Comparison of ENCODE assay signal across 8 cellular contexts in the genomic region with DNA sequence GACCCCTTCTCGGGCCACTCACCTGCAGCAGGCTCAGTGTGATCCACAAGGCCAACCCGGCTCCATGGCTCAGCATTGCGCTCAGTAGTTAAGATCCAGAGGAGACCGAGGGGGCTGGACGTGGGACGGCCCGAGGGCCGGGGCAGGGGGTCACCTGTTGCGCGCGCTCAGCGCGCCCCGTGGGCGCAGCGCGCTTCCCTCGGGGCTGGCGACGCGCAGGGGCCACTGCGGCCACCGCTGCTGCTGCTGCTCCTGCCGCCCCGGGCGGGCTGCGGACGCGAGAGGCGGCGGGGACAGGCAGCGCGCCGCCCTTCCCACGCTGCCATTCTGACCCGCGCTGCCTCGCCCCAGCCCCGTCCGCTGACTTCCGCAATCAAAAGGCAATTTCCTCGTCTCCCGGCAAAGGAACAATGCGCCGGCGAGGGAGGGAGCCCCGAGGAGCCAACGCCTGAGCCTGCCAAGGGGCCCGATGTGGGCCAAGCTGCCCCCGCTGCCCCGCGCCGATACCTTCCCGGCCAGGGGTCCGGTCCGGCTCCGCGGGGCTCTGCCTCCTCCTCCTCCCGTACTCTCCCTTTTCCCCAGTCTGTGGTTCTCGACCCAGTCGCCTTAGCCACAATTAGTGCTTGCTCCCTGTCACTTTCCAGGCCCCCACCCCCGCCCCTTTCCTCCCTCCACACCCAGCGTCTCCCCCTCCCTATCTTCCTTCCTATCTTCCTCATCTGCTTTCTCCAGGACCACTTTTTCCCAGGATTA. TPM values are rescaled to one million over a fixed set of nuclear protein-coding genes. Genes with fewer than 3 reads are reported as not detected.
DNase-seq lines count a peak whose midpoint lies in the region; ATAC-seq and TF ChIP-seq lines count a peak whose summit lies in the region.

No MANE protein-coding gene starts in this region.

- peak; percentile 91 for ATAC-seq in upper lobe of right lung

- H2BK5ac ChIP-seq in mesendoderm (ENCODE audit: low read length) = no peak overlapping the region

- H3K4me3 ChIP-seq in endodermal cell (ENCODE audit: low read length) (peak overlapping the region; percentile 79), mesendoderm (ENCODE audit: low read length) (peak overlapping the region; percentile 53), upper lobe of right lung (peak overlapping the region; percentile 52)

- H3K79me2 ChIP-seq in mesendoderm (ENCODE audit: control insufficient read depth, insufficient read depth, low read length) = no peaks in the 10 kb centered on the region

- H2AK5ac ChIP-seq in mesendoderm (ENCODE audit: low read length) = no peak overlapping the region

- no peak overlapping the region for H4K5ac ChIP-seq in mesendoderm (ENCODE audit: low read length)

- no peak for TF ChIP-seq CTCF in RWPE1 (conservative IDR thresholded peaks at IDR 0.05; ENCODE audit: low read depth)
- no peak for TF ChIP-seq CTCF in endodermal cell (conservative IDR thresholded peaks at IDR 0.05)
- no peak for TF ChIP-seq CTCF in upper lobe of right lung (IDR thresholded peaks at IDR 0.05)

- peak overlapping the region; percentile 72 for H3K4me2 ChIP-seq in mesendoderm (ENCODE audit: low read length)

- H3K36me3 ChIP-seq in endodermal cell (ENCODE audit: control insufficient read depth, insufficient read depth, low read length) = no peaks in the 10 kb centered on the region
- no peaks in the 10 kb centered on the region for H3K36me3 ChIP-seq in mesendoderm (ENCODE audit: control insufficient read depth, insufficient read depth, low read length)
- H3K36me3 ChIP-seq in upper lobe of right lung = no peaks in the 10 kb centered on the region

- no peak overlapping the region for H4K8ac ChIP-seq in mesendoderm (ENCODE audit: low read depth, low read length)

- CTCF ChIA-PET in RWPE1 (lab: Yijun Ruan, JAX) = interaction anchor here (0.6 kb wide), 1 partner anchor 482 kb away, joined by 3 read pairs; no protein-coding TSS in a partner anchor

- 1% methylated on average over 19 to 63 of the region's 63 CpGs for WGBS in endodermal cell (ENCODE audit: insufficient coverage in 1 of 2, insufficient read length in 1 of 2), 2 experiments
- no CpG with 5 or more reads among the region's 63 CpGs for WGBS in mesendoderm (ENCODE audit: extremely low coverage, insufficient coverage, low lambda C conversion rate)

- DNase-seq in T-helper 1 cell (no peak), RWPE1 (ENCODE audit: low spot score) (peak; percentile 36), endodermal cell (peak; percentile 84), mesendoderm (peak; percentile 51), upper lobe of right lung (peak; percentile 74), DMS114 treated with DMSO at 0.1 percent for 48 hours (lab: John Stamatoyannopoulos, UW; ENCODE audit: unreplicated experiment) (no peak)
- no peak for DNase-seq in activated T-helper 1 cell treated with anti-CD3 and anti-CD28 coated beads, Interleukin-12 subunit alpha, Interleukin-12 subunit beta, Interleukin-2, Interleukin-4 antibody, amounts not matched to agents 30 ng/mL and 10 ng/mL and 1 ng/mL, durations not matched to agents 14 hours and 24 hours and 36 hours (ENCODE audit: low spot score)

- H2BK15ac ChIP-seq in mesendoderm (replicated peaks; ENCODE audit: low read depth) = no peak overlapping the region

- H3K9me3 Mint-ChIP-seq in T-helper 1 cell treated with Interleukin-12 subunit alpha and Interleukin-12 subunit beta and Interleukin-4 antibody, amounts not matched to agents 30 μg/mL and 1 μg/mL, for 36 hours = no peaks in the 10 kb centered on the region
- no peaks in the 10 kb centered on the region for H3K9me3 Mint-ChIP-seq in endodermal cell
- no peaks in the 10 kb centered on the region for H3K9me3 Mint-ChIP-seq in activated T-helper 1 cell treated with anti-CD3 and anti-CD28 coated beads, Interleukin-12 subunit alpha, Interleukin-12 subunit beta, Interleukin-2, Interleukin-4 antibody, amounts not matched to agents 30 ng/mL and 10 ng/mL and 1 ng/mL, durations not matched to agents 14 hours and 24 hours and 36 hours

- H3K4me1 ChIP-seq in endodermal cell (ENCODE audit: control insufficient read depth, insufficient read depth, low read length) (no peaks in the 10 kb centered on the region), mesendoderm (ENCODE audit: control insufficient read depth, low read depth, low read length) (no peaks in the 10 kb centered on the region), upper lobe of right lung (peaks cover 4% of the 10 kb centered on the region)

- H3K27me3 Mint-ChIP-seq in T-helper 1 cell treated with Interleukin-12 subunit alpha and Interleukin-12 subunit beta and Interleukin-4 antibody, amounts not matched to agents 30 μg/mL and 1 μg/mL, for 36 hours (ENCODE audit: low read depth) = peaks cover 51% of the 10 kb centered on the region
- H3K27me3 Mint-ChIP-seq in endodermal cell (ENCODE audit: insufficient read depth) = peaks cover 53% of the 10 kb centered on the region
- H3K27me3 Mint-ChIP-seq in activated T-helper 1 cell treated with anti-CD3 and anti-CD28 coated beads, Interleukin-12 subunit alpha, Interleukin-12 subunit beta, Interleukin-2, Interleukin-4 antibody, amounts not matched to agents 30 ng/mL and 10 ng/mL and 1 ng/mL, durations not matched to agents 14 hours and 24 hours and 36 hours (ENCODE audit: insufficient read depth) = peaks cover 41% of the 10 kb centered on the region

- H3K4me3 Mint-ChIP-seq in T-helper 1 cell treated with Interleukin-12 subunit alpha and Interleukin-12 subunit beta and Interleukin-4 antibody, amounts not matched to agents 30 μg/mL and 1 μg/mL, for 36 hours = peak overlapping the region; percentile 50
- peak overlapping the region; percentile 66 for H3K4me3 Mint-ChIP-seq in endodermal cell
- H3K4me3 Mint-ChIP-seq in activated T-helper 1 cell treated with anti-CD3 and anti-CD28 coated beads, Interleukin-12 subunit alpha, Interleukin-12 subunit beta, Interleukin-2, Interleukin-4 antibody, amounts not matched to agents 30 ng/mL and 10 ng/mL and 1 ng/mL, durations not matched to agents 14 hours and 24 hours and 36 hours = no peak overlapping the region

- H3K23ac ChIP-seq in mesendoderm (ENCODE audit: low read length) = no peak overlapping the region

- H3K18ac ChIP-seq in mesendoderm (ENCODE audit: low read length) = peak overlapping the region; percentile 2

- no peak overlapping the region for H2BK120ac ChIP-seq in mesendoderm (ENCODE audit: low read depth, low read length)

- H3K36me3 Mint-ChIP-seq in T-helper 1 cell treated with Interleukin-12 subunit alpha and Interleukin-12 subunit beta and Interleukin-4 antibody, amounts not matched to agents 30 μg/mL and 1 μg/mL, for 36 hours (ENCODE audit: low read depth) = no peaks in the 10 kb centered on the region
- no peaks in the 10 kb centered on the region for H3K36me3 Mint-ChIP-seq in endodermal cell (ENCODE audit: low read depth)
- H3K36me3 Mint-ChIP-seq in activated T-helper 1 cell treated with anti-CD3 and anti-CD28 coated beads, Interleukin-12 subunit alpha, Interleukin-12 subunit beta, Interleukin-2, Interleukin-4 antibody, amounts not matched to agents 30 ng/mL and 10 ng/mL and 1 ng/mL, durations not matched to agents 14 hours and 24 hours and 36 hours (ENCODE audit: low read depth) = no peaks in the 10 kb centered on the region

- H3K27ac ChIP-seq in RWPE1 (no peak overlapping the region), endodermal cell (ENCODE audit: low read depth, low read length) (no peak overlapping the region), mesendoderm (ENCODE audit: low read depth, low read length) (no peak overlapping the region), upper lobe of right lung (peak overlapping the region; percentile 73)

- no peaks in the 10 kb centered on the region for H3K9me3 ChIP-seq in endodermal cell (ENCODE audit: control insufficient read depth, low read length)
- no peaks in the 10 kb centered on the region for H3K9me3 ChIP-seq in upper lobe of right lung

- H3K27me3 ChIP-seq in endodermal cell (ENCODE audit: control insufficient read depth, insufficient read depth, low read length, poor library complexity, severe bottlenecking) (peaks cover 59% of the 10 kb centered on the region), mesendoderm (ENCODE audit: insufficient read depth, low read length, poor library complexity) (no peaks in the 10 kb centered on the region), upper lobe of right lung (peaks cover 22% of the 10 kb centered on the region)

- peak overlapping the region; percentile 83 for H3K56ac ChIP-seq in mesendoderm (ENCODE audit: low read length)

- POLR2A ChIA-PET in RWPE1 (lab: Yijun Ruan, JAX; ENCODE audit: low non-redundant PET) = no interaction called here

- intact Hi-C loops in upper lobe of right lung (cut with DNase I) = no loop called here
- intact Hi-C loops in activated T-helper 1 cell treated with anti-CD3 and anti-CD28 coated beads, Interleukin-12 subunit alpha, Interleukin-12 subunit beta, Interleukin-2, Interleukin-4 antibody, amounts not matched to agents 30 ng/mL and 10 ng/mL and 1 ng/mL, durations not matched to agents 14 hours and 24 hours and 36 hours (cut with micrococcal nuclease) = no loop called here

- no peaks in the 10 kb centered on the region for H3K4me1 Mint-ChIP-seq in T-helper 1 cell treated with Interleukin-12 subunit alpha and Interleukin-12 subunit beta and Interleukin-4 antibody, amounts not matched to agents 30 μg/mL and 1 μg/mL, for 36 hours (ENCODE audit: low read depth)
- peaks cover 7% of the 10 kb centered on the region for H3K4me1 Mint-ChIP-seq in endodermal cell
- H3K4me1 Mint-ChIP-seq in activated T-helper 1 cell treated with anti-CD3 and anti-CD28 coated beads, Interleukin-12 subunit alpha, Interleukin-12 subunit beta, Interleukin-2, Interleukin-4 antibody, amounts not matched to agents 30 ng/mL and 10 ng/mL and 1 ng/mL, durations not matched to agents 14 hours and 24 hours and 36 hours (ENCODE audit: low read depth) = no peaks in the 10 kb centered on the region

- no peaks in the 10 kb centered on the region for H3K79me1 ChIP-seq in mesendoderm (ENCODE audit: low read length)

- no peak overlapping the region for H3K27ac Mint-ChIP-seq in T-helper 1 cell treated with Interleukin-12 subunit alpha and Interleukin-12 subunit beta and Interleukin-4 antibody, amounts not matched to agents 30 μg/mL and 1 μg/mL, for 36 hours
- no peak overlapping the region for H3K27ac Mint-ChIP-seq in endodermal cell
- H3K27ac Mint-ChIP-seq in activated T-helper 1 cell treated with anti-CD3 and anti-CD28 coated beads, Interleukin-12 subunit alpha, Interleukin-12 subunit beta, Interleukin-2, Interleukin-4 antibody, amounts not matched to agents 30 ng/mL and 10 ng/mL and 1 ng/mL, durations not matched to agents 14 hours and 24 hours and 36 hours = no peak overlapping the region

- no peak overlapping the region for H3K4ac ChIP-seq in mesendoderm (ENCODE audit: low read depth, low read length)

- H3K9ac ChIP-seq in endodermal cell (ENCODE audit: extremely low read depth, low read length, poor library complexity, severe bottlenecking) (peak overlapping the region; percentile 7), mesendoderm (ENCODE audit: low read length) (peak overlapping the region; percentile 58)

RNA-seq across cellular contexts. Expression of a gene that starts 27.3 kb away (rescaled TPM):
- total RNA-seq in endodermal cell = under 1 TPM in 1 of 2 donors, not detected in 1; 0.22 TPM
- 0.25 TPM for polyA plus RNA-seq in endodermal cell (2013, experiment 1 of 2)
- 0.37 TPM for polyA plus RNA-seq in endodermal cell (2013, experiment 2 of 2)
- 0.18 TPM for polyA plus RNA-seq in mesendoderm (2013, experiment 1 of 2)
- polyA plus RNA-seq in mesendoderm (2013, experiment 2 of 2) = 0.21 TPM
- 196 TPM for total RNA-seq in upper lobe of right lung
- total RNA-seq in activated T-helper 1 cell treated with anti-CD3 and anti-CD28 coated beads, Interleukin-12 subunit alpha, Interleukin-12 subunit beta, Interleukin-2, Interleukin-4 antibody, amounts not matched to agents 30 ng/mL and 10 ng/mL and 1 ng/mL, durations not matched to agents 14 hours and 24 hours and 36 hours = not detected in 2 replicates

Comparison
In these comparisons a context has a peak if more than half of its experiments do, and no peak if none do; other contexts are left out.
1. DNase-seq: peak in RWPE1 (single experiment), endodermal cell (single experiment), mesendoderm (single experiment) and upper lobe of right lung (single experiment); none in T-helper 1 cell (0 of 5), DMS114 treated with DMSO at 0.1 percent for 48 hours (single experiment) and activated T-helper 1 cell treated with anti-CD3 and anti-CD28 coated beads, Interleukin-12 subunit alpha, Interleukin-12 subunit beta, Interleukin-2, Interleukin-4 antibody, amounts not matched to agents 30 ng/mL and 10 ng/mL and 1 ng/mL, durations not matched to agents 14 hours and 24 hours and 36 hours (single experiment).
2. RNA of a gene that starts 27.3 kb away (total RNA-seq): 196 TPM in upper lobe of right lung (single experiment); 0.22 TPM in endodermal cell and not detected in activated T-helper 1 cell treated with anti-CD3 and anti-CD28 coated beads, Interleukin-12 subunit alpha, Interleukin-12 subunit beta, Interleukin-2, Interleukin-4 antibody, amounts not matched to agents 30 ng/mL and 10 ng/mL and 1 ng/mL, durations not matched to agents 14 hours and 24 hours and 36 hours; every median in the first group is over 100 times any median in the second.
3. Peak in every context shown above with its lines, with median percentiles within 50 percentile points of each other: H3K4me3 ChIP-seq.